In genomic region chrX:151015684-151016083, GRCh38 we compare ENCODE assay signal across 8 cellular contexts.
"Had no signal": no experiment of that assay in that cellular context is flagged by ENCODE, and none has a peak within 500 bp of the region (broad histone marks: within the 10 kb centered on the region; RNA-seq: fewer than 3 reads in every experiment).

No MANE protein-coding gene starts in this region.

- FAIRE-seq: H1, H54, HTR-8/SVneo, K562 had no signal

- H3K27ac Mint-ChIP-seq: GM23338, H9 had no signal

- H3K4me3 ChIP-seq: GM23338, K562 had no signal

- H3K4me2 ChIP-seq: GM23338 had no signal

- DNase-seq: H9, HCEC 1CT, IMR-90 had no signal

- ATAC-seq: GM23338, K562 had no signal

- H3K4me1 Mint-ChIP-seq: GM23338, H9 had no signal

- H3K4me3 Mint-ChIP-seq: GM23338, H9 had no signal
